ENCODE assay signal across 10 cellular contexts in the genomic region with DNA sequence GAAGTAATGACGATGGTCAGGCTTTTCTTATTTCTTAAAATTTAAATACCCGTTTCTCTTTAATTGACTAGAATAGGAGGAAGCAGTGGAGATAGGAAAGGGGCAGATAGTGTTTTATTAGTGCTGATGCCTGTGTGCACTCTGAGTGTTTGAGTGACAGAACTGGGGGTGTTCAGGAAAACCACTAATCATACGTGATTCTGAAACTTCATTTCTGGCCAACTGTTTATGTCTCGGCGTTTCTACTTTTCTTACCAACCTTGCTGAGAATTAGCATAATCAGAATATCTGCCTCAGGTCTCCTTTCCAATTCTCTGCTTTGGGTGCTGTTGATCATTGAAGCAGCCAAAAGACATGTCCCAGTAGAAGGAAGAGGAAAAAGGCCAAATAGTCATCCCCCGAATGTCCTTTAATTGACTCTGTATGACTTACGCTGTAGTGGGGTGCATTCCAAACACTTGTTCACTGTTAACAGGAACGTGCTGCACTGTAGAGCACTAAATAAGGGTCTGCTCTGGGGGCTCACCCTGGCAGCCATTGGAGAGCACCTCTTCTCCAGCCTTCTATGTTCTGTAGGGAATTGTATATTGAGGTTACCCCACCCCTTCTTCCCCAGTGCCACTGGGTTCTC.
DNase-seq lines count a peak whose midpoint lies in the region; ATAC-seq and TF ChIP-seq lines count a peak whose summit lies in the region.
"Had no signal": no experiment of that assay in that cellular context is flagged by ENCODE, and none has a peak within 500 bp of the region (broad histone marks: within the 10 kb centered on the region; RNA-seq: fewer than 3 reads in every experiment).

No MANE protein-coding gene starts in this region.

- peaks cover 0 to 40% (median 2%) of the 10 kb centered on the region in 4 donors for H3K4me1 ChIP-seq in Peyer's patch

- peak overlapping the region; percentile 36 for H3K27ac Mint-ChIP-seq in activated naive CD4-positive, alpha-beta T cell treated with anti-CD3 and anti-CD28 coated beads for 36 hours
- peak overlapping the region; percentile 67 for H3K27ac Mint-ChIP-seq in activated CD8-positive, alpha-beta T cell treated with anti-CD3 and anti-CD28 coated beads for 36 hours

- no peak for DNase-seq in activated naive CD4-positive, alpha-beta T cell treated with anti-CD3 and anti-CD28 coated beads for 36 hours
- DNase-seq in activated naive CD4-positive, alpha-beta T cell treated with anti-CD3 and anti-CD28 coated beads, Interleukin-2, amount 50 U/mL, for 16 hours = no peak
- DNase-seq in activated CD8-positive, alpha-beta T cell treated with anti-CD3 and anti-CD28 coated beads for 36 hours = no peak
- no peak for DNase-seq in Peyer's patch
- no peak for DNase-seq in omental fat pad (ENCODE audit: low spot score)
- no peak for DNase-seq in RPMI8226
- DNase-seq: activated CD4-positive, alpha-beta T cell treated with anti-CD3 and anti-CD28 coated beads for 1 hour; NCI-H526 treated with DMSO at 0.1 percent for 48 hours had no signal

- no peaks in the 10 kb centered on the region for H3K27me3 ChIP-seq in Peyer's patch

- intact Hi-C loops in activated naive CD4-positive, alpha-beta T cell treated with anti-CD3 and anti-CD28 coated beads for 36 hours (cut with micrococcal nuclease) = no loop called here
- intact Hi-C loops in activated CD8-positive, alpha-beta T cell treated with anti-CD3 and anti-CD28 coated beads for 36 hours (cut with micrococcal nuclease) = loop anchor here (10.0 kb wide), 1 partner anchor 144 kb away; no protein-coding TSS in a partner anchor

- peak overlapping the region; percentile 32 for H3K4me3 Mint-ChIP-seq in activated naive CD4-positive, alpha-beta T cell treated with anti-CD3 and anti-CD28 coated beads for 36 hours
- peak overlapping the region; percentile 12 for H3K4me3 Mint-ChIP-seq in activated CD8-positive, alpha-beta T cell treated with anti-CD3 and anti-CD28 coated beads for 36 hours

- TF ChIP-seq POLR2A in Peyer's patch (IDR thresholded peaks at IDR 0.05) = no peak

- peak; percentile 64 for ATAC-seq in HG02981 (IDR thresholded peaks at IDR 0.05; ENCODE audit: unreplicated experiment)
- ATAC-seq in activated CD8-positive, alpha-beta T cell treated with anti-CD3 and anti-CD28 coated beads for 36 hours = peak; percentile 66
- no peak for ATAC-seq in GM18870 (IDR thresholded peaks at IDR 0.05; ENCODE audit: unreplicated experiment)
- no peak for ATAC-seq in omental fat pad (ENCODE audit: low FRiP score)

- H3K4me3 ChIP-seq in Peyer's patch = no peak overlapping the region

- H3K27me3 Mint-ChIP-seq in activated naive CD4-positive, alpha-beta T cell treated with anti-CD3 and anti-CD28 coated beads for 36 hours (ENCODE audit: low read depth) = no peaks in the 10 kb centered on the region
- no peaks in the 10 kb centered on the region for H3K27me3 Mint-ChIP-seq in activated CD8-positive, alpha-beta T cell treated with anti-CD3 and anti-CD28 coated beads for 36 hours

- H3K4me1 Mint-ChIP-seq in activated naive CD4-positive, alpha-beta T cell treated with anti-CD3 and anti-CD28 coated beads for 36 hours (ENCODE audit: low read depth) = peaks cover 70% of the 10 kb centered on the region
- peaks cover 79% of the 10 kb centered on the region for H3K4me1 Mint-ChIP-seq in activated CD8-positive, alpha-beta T cell treated with anti-CD3 and anti-CD28 coated beads for 36 hours (ENCODE audit: low read depth)

- H3K27ac ChIP-seq in Peyer's patch = no peak overlapping the region

- no peak for TF ChIP-seq CTCF in activated CD8-positive, alpha-beta T cell treated with anti-CD3 and anti-CD28 coated beads for 36 hours (IDR thresholded peaks at IDR 0.05)
- TF ChIP-seq CTCF in Peyer's patch (IDR thresholded peaks at IDR 0.05) (no peak), omental fat pad (IDR thresholded peaks at IDR 0.05) (no peak)

- CTCF ChIA-PET in activated naive CD4-positive, alpha-beta T cell treated with anti-CD3 and anti-CD28 coated beads for 36 hours (lab: Charles Lee) = no interaction called here
- CTCF ChIA-PET in activated CD8-positive, alpha-beta T cell treated with anti-CD3 and anti-CD28 coated beads for 36 hours (lab: Charles Lee) = interaction anchor here (1.2 kb wide), 1 partner anchor 42 kb away, joined by 4 read pairs; no protein-coding TSS in a partner anchor

- POLR2A ChIA-PET in activated CD8-positive, alpha-beta T cell treated with anti-CD3 and anti-CD28 coated beads for 36 hours (lab: Charles Lee) = no interaction called here

- peaks cover 4% of the 10 kb centered on the region for H3K36me3 Mint-ChIP-seq in activated naive CD4-positive, alpha-beta T cell treated with anti-CD3 and anti-CD28 coated beads for 36 hours (ENCODE audit: low read depth)
- H3K36me3 Mint-ChIP-seq in activated CD8-positive, alpha-beta T cell treated with anti-CD3 and anti-CD28 coated beads for 36 hours (ENCODE audit: low read depth) = peaks cover 7% of the 10 kb centered on the region

- H3K9me3 Mint-ChIP-seq in activated naive CD4-positive, alpha-beta T cell treated with anti-CD3 and anti-CD28 coated beads for 36 hours = no peaks in the 10 kb centered on the region
- H3K9me3 Mint-ChIP-seq in activated CD8-positive, alpha-beta T cell treated with anti-CD3 and anti-CD28 coated beads for 36 hours = no peaks in the 10 kb centered on the region

- no peaks in the 10 kb centered on the region for H3K36me3 ChIP-seq in Peyer's patch

- no peaks in the 10 kb centered on the region for H3K9me3 ChIP-seq in Peyer's patch

Comparison
In these comparisons a context has a peak if more than half of its experiments do, and no peak if none do; other contexts are left out.
1. ATAC-seq: peak in HG02981 (single experiment) and activated CD8-positive, alpha-beta T cell treated with anti-CD3 and anti-CD28 coated beads for 36 hours (single experiment); none in GM18870 (single experiment) and omental fat pad (single experiment).